27 cellular contexts compared by ENCODE assay signal in the genomic region with DNA sequence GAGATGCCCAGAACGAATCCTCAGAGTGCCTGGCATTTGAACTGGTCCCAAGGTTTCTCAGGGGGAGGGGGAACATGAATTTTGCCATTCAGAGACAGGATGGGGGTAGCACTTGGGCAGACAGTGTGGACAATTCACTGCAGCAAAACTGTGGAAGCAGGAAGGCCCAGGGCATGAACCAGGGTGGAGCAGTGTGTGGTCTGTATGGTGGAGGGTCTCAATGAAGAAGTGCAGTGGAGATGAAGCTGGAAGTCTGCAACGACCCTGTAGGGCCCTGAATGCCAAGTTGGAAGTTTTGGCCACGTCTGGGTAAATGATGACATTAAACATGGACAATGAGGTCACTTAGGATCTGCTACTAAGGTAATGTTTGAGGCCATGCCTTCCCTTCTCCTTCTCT.
"Had no signal": no experiment of that assay in that cellular context is flagged by ENCODE, and none has a peak within 500 bp of the region (broad histone marks: within the 10 kb centered on the region; RNA-seq: fewer than 3 reads in every experiment).

No MANE protein-coding gene starts in this region.

- H3K27me3 ChIP-seq: hepatocyte, left lung, right lobe of liver, tibial nerve, upper lobe of left lung, vagina had no signal

- H3K4me3 Mint-ChIP-seq: naive thymus-derived CD4-positive, alpha-beta T cell; natural killer cell treated with Interleukin-12 subunit alpha and Interleukin-12 subunit beta and Interleukin-15 and Interleukin-18, amount 100 ng/mL, for 72 hours; stimulated activated memory B cell treated with anti-CD40 and anti-IgM and Interleukin-4, amounts not matched to agents 10 μg/mL and 1 μg/mL and 100 μg/mL, for 72 hours; stimulated activated naive CD8-positive, alpha-beta T cell treated with anti-CD3 and anti-CD28 coated beads, Interleukin-15, amount 100 ng/mL, for 72 hours had no signal

- H3K9ac ChIP-seq: parathyroid adenoma had no signal

- H3K4me1 Mint-ChIP-seq: naive thymus-derived CD4-positive, alpha-beta T cell; stimulated activated memory B cell treated with anti-CD40 and anti-IgM and Interleukin-4, amounts not matched to agents 10 μg/mL and 1 μg/mL and 100 μg/mL, for 72 hours; stimulated activated naive CD8-positive, alpha-beta T cell treated with anti-CD3 and anti-CD28 coated beads, Interleukin-15, amount 100 ng/mL, for 72 hours had no signal

- ATAC-seq: heart right ventricle; left colon; left lung; lower lobe of right lung; mucosa of descending colon; naive thymus-derived CD4-positive, alpha-beta T cell; natural killer cell treated with Interleukin-12 subunit alpha and Interleukin-12 subunit beta and Interleukin-15 and Interleukin-18, amount 100 ng/mL, for 72 hours; psoas muscle; right lobe of liver; stimulated activated memory B cell treated with anti-CD40 and anti-IgM and Interleukin-4, amounts not matched to agents 10 μg/mL and 1 μg/mL and 100 μg/mL, for 72 hours; stimulated activated naive CD8-positive, alpha-beta T cell treated with anti-CD3 and anti-CD28 coated beads, Interleukin-15, amount 100 ng/mL, for 72 hours had no signal

- H3K36me3 ChIP-seq: heart right ventricle, left lung, lower lobe of right lung, right lobe of liver, tibial nerve, upper lobe of left lung, vagina had no signal

- H3K9me3 ChIP-seq: heart right ventricle, left lung, lower lobe of right lung, mucosa of descending colon, psoas muscle, right lobe of liver, tibial nerve, upper lobe of left lung, vagina had no signal

- DNase-seq: heart right ventricle; kidney glomerular epithelial cell; left colon; left lung; lower lobe of right lung; mesendoderm; midbrain; mucosa of descending colon; naive thymus-derived CD4-positive, alpha-beta T cell; nucleus accumbens; psoas muscle; right lobe of liver; stimulated activated CD4-positive, alpha-beta T cell treated with anti-CD3 and anti-CD28 coated beads, Interleukin-1b, Interleukin-23, amount 100 ng/mL, for 48 hours; stimulated activated CD4-positive, alpha-beta T cell treated with anti-CD3 and anti-CD28 coated beads, Interleukin-2, amount 100 ng/mL, for 48 hours; stimulated activated CD4-positive, alpha-beta T cell treated with anti-CD3 and anti-CD28 coated beads, Interleukin-4, amount 100 ng/mL, for 4 hours; stimulated activated CD8-positive, alpha-beta memory T cell treated with anti-CD3 and anti-CD28 coated beads, Interleukin-4, amount 100 ng/mL, for 48 hours; stimulated activated naive CD4-positive, alpha-beta T cell treated with Interleukin-2 at 50 U/mL for 16 hours; stimulated activated naive CD8-positive, alpha-beta T cell treated with anti-CD3 and anti-CD28 coated beads, Interleukin-15, amount 100 ng/mL, for 72 hours; substantia nigra; upper lobe of left lung had no signal

- H3K9me3 Mint-ChIP-seq: natural killer cell treated with Interleukin-12 subunit alpha and Interleukin-12 subunit beta and Interleukin-15 and Interleukin-18, amount 100 ng/mL, for 72 hours; stimulated activated memory B cell treated with anti-CD40 and anti-IgM and Interleukin-4, amounts not matched to agents 10 μg/mL and 1 μg/mL and 100 μg/mL, for 72 hours; stimulated activated naive CD8-positive, alpha-beta T cell treated with anti-CD3 and anti-CD28 coated beads, Interleukin-15, amount 100 ng/mL, for 72 hours had no signal

- H3K27ac Mint-ChIP-seq: naive thymus-derived CD4-positive, alpha-beta T cell; natural killer cell treated with Interleukin-12 subunit alpha and Interleukin-12 subunit beta and Interleukin-15 and Interleukin-18, amount 100 ng/mL, for 72 hours; stimulated activated memory B cell treated with anti-CD40 and anti-IgM and Interleukin-4, amounts not matched to agents 10 μg/mL and 1 μg/mL and 100 μg/mL, for 72 hours had no signal

- H3K4me2 ChIP-seq: hepatocyte, smooth muscle cell had no signal

- H2AFZ ChIP-seq: hepatocyte, parathyroid adenoma had no signal

- H3K4me1 ChIP-seq: heart right ventricle, left lung, lower lobe of right lung, parathyroid adenoma, psoas muscle, right lobe of liver, tibial nerve, upper lobe of left lung, vagina had no signal

- H3K27ac ChIP-seq: heart right ventricle, hepatocyte, left lung, lower lobe of right lung, parathyroid adenoma, psoas muscle, right lobe of liver, tibial nerve, upper lobe of left lung, vagina had no signal

- H3K36me3 Mint-ChIP-seq: natural killer cell treated with Interleukin-12 subunit alpha and Interleukin-12 subunit beta and Interleukin-15 and Interleukin-18, amount 100 ng/mL, for 72 hours; stimulated activated memory B cell treated with anti-CD40 and anti-IgM and Interleukin-4, amounts not matched to agents 10 μg/mL and 1 μg/mL and 100 μg/mL, for 72 hours had no signal

- H3K4me3 ChIP-seq: heart right ventricle, hepatocyte, left lung, lower lobe of right lung, mucosa of descending colon, psoas muscle, right lobe of liver, smooth muscle cell, tibial nerve, upper lobe of left lung, vagina had no signal
